ENCODE assay signal across 28 cellular contexts in the genomic region with DNA sequence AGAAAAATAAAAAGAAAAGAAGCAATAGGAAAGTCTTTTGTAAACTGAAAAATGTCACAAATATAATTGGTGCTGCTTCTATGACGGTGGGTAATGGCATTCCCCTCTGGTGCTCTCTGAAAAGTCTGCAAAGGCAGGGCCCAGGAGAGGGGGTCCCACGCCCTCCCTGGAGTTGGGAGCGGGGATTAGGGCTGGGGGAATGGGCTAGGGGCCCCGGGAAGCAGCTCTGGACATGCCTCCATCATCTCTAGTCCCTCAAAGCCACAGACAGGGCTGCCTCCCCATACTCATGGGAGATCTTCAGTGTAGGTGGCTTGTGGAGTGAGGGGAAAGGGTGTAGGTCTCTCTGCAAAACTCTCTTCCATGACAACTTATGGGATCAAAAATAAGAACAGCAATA. TPM values are rescaled to one million over a fixed set of nuclear protein-coding genes. Genes with fewer than 3 reads are reported as not detected.
"Had no signal": no experiment of that assay in that cellular context is flagged by ENCODE, and none has a peak within 500 bp of the region (broad histone marks: within the 10 kb centered on the region; RNA-seq: fewer than 3 reads in every experiment).

No MANE protein-coding gene starts in this region.

- H3K27ac Mint-ChIP-seq: activated CD4-positive, alpha-beta T cell treated with anti-CD3 and anti-CD28 coated beads for 36 hours; activated CD8-positive, alpha-beta memory T cell treated with anti-CD3 and anti-CD28 coated beads, Interleukin-2, amount 10 ng/mL, durations not matched to agents 7 days and 5 days; activated CD8-positive, alpha-beta T cell treated with anti-CD3 and anti-CD28 coated beads, Interleukin-2, amount 10 ng/mL, durations not matched to agents 7 days and 5 days; activated naive CD4-positive, alpha-beta T cell treated with anti-CD3 and anti-CD28 coated beads for 36 hours; activated naive CD8-positive, alpha-beta T cell; T-cell had no signal

- H3K27ac ChIP-seq: SK-N-MC, VCaP had no signal

- H3K4me3 ChIP-seq: MG63, SK-N-MC had no signal

- H3K9me3 ChIP-seq: MG63 had no signal

- H3K36me3 Mint-ChIP-seq: activated CD8-positive, alpha-beta memory T cell treated with anti-CD3 and anti-CD28 coated beads, Interleukin-2, amount 10 ng/mL, durations not matched to agents 7 days and 5 days; activated naive CD8-positive, alpha-beta T cell; T-cell had no signal

- DNase-seq: activated CD4-positive, alpha-beta T cell treated with anti-CD3 and anti-CD28 coated beads for 36 hours; activated CD4-positive, alpha-beta T cell treated with anti-CD3 and anti-CD28 coated beads, Interleukin-2, amount 50 U/mL, for 1 hour; activated CD4-positive, CD25-positive, alpha-beta regulatory T cell; activated CD8-positive, alpha-beta memory T cell treated with anti-CD3 and anti-CD28 coated beads, Interleukin-2, amount 10 ng/mL, durations not matched to agents 7 days and 5 days; activated CD8-positive, alpha-beta T cell treated with anti-CD3 and anti-CD28 coated beads, Interleukin-2, amount 10 ng/mL, durations not matched to agents 7 days and 5 days; activated effector memory CD4-positive, alpha-beta T cell treated with anti-CD3 and anti-CD28 coated beads, Interleukin-2, amount 50 U/mL, for 16 hours; activated naive CD4-positive, alpha-beta T cell treated with anti-CD3 and anti-CD28 coated beads for 36 hours; activated T-cell treated with anti-CD3 and anti-CD28 coated beads, Interleukin-2, amount 50 U/mL, for 4 hours; amygdala; MG63; MV-4-11; NCI-H1092 treated with DMSO at 0.1 percent for 48 hours; NCI-H1417 treated with DMSO at 0.1 percent for 48 hours; NCI-H1694; NCI-H2029; NCI-H2107; NCI-H2171 treated with DMSO at 0.1 percent for 48 hours; NCI-H226; NCI-H526; NCI-H774; OCI-M1; T-helper 2 cell; T1000 had no signal

- H3K4me1 Mint-ChIP-seq: activated CD4-positive, alpha-beta T cell treated with anti-CD3 and anti-CD28 coated beads for 36 hours; brain; T-cell had no signal

- ATAC-seq: activated CD4-positive, alpha-beta T cell treated with anti-CD3 and anti-CD28 coated beads for 36 hours; activated CD8-positive, alpha-beta memory T cell treated with anti-CD3 and anti-CD28 coated beads, Interleukin-2, amount 10 ng/mL, durations not matched to agents 7 days and 5 days; activated CD8-positive, alpha-beta T cell treated with anti-CD3 and anti-CD28 coated beads, Interleukin-2, amount 10 ng/mL, durations not matched to agents 7 days and 5 days; activated T-cell treated with anti-CD3 and anti-CD28 coated beads, Interleukin-2, amount 50 U/mL, for 4 hours; T-cell had no signal

- H3K4me3 Mint-ChIP-seq: activated CD4-positive, alpha-beta T cell treated with anti-CD3 and anti-CD28 coated beads for 36 hours; activated CD8-positive, alpha-beta memory T cell treated with anti-CD3 and anti-CD28 coated beads, Interleukin-2, amount 10 ng/mL, durations not matched to agents 7 days and 5 days; activated CD8-positive, alpha-beta T cell treated with anti-CD3 and anti-CD28 coated beads, Interleukin-2, amount 10 ng/mL, durations not matched to agents 7 days and 5 days; activated naive CD4-positive, alpha-beta T cell treated with anti-CD3 and anti-CD28 coated beads for 36 hours; activated naive CD8-positive, alpha-beta T cell; activated T-cell treated with anti-CD3 and anti-CD28 coated beads, Interleukin-2, amount 50 U/mL, for 4 hours; brain; T-cell had no signal

- H3K36me3 ChIP-seq: MG63 had no signal

- H3K27me3 ChIP-seq: MG63 had no signal

- H3K9me3 Mint-ChIP-seq: activated naive CD4-positive, alpha-beta T cell treated with anti-CD3 and anti-CD28 coated beads for 36 hours; activated T-cell treated with anti-CD3 and anti-CD28 coated beads, Interleukin-2, amount 50 U/mL, for 4 hours; T-cell had no signal

RNA-seq across cellular contexts. Expression of a gene that starts 7.8 kb away (rescaled TPM):
- total RNA-seq: activated CD4-positive, alpha-beta T cell treated with anti-CD3 and anti-CD28 coated beads for 36 hours; activated CD8-positive, alpha-beta memory T cell treated with anti-CD3 and anti-CD28 coated beads, Interleukin-2, amount 10 ng/mL, durations not matched to agents 7 days and 5 days; activated CD8-positive, alpha-beta T cell treated with anti-CD3 and anti-CD28 coated beads, Interleukin-2, amount 10 ng/mL, durations not matched to agents 7 days and 5 days; activated naive CD4-positive, alpha-beta T cell treated with anti-CD3 and anti-CD28 coated beads for 36 hours; activated T-cell treated with anti-CD3 and anti-CD28 coated beads, Interleukin-2, amount 50 U/mL, for 4 hours; T-cell had no signal
